Comparison of ENCODE assay signal across 17 cellular contexts in the genomic region with DNA sequence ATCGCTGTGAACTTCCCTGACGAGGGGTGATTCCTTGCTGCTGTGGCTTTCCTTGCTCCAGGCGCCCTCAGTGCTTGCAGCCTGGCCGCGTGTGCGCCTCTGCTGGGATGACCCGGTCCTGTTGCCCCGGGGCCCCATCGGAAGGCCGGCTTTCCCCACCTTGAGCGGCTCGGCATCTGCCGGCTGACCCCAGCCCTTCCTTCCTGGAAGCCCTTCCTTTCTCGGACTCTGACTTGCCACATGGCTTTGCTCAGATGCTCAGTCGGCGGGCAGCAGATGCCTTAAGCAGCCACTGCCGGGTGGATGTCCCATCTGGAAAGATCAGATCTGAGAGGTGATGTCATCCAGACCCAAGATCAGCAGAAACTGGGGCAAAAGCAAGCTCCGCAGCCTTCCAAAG.
DNase-seq lines count a peak whose midpoint lies in the region; ATAC-seq, FAIRE-seq and TF ChIP-seq lines count a peak whose summit lies in the region.
"Had no signal": no experiment of that assay in that cellular context is flagged by ENCODE, and none has a peak within 500 bp of the region (broad histone marks: within the 10 kb centered on the region; RNA-seq: fewer than 3 reads in every experiment).

No MANE protein-coding gene starts in this region.

- H3K9me3 ChIP-seq in MM.1S (replicated peaks; ENCODE audit: insufficient read depth, low read length): no peaks in the 10 kb centered on the region
- H3K9me3 ChIP-seq in small intestine (ENCODE audit: control insufficient read depth, low read depth): no peaks in the 10 kb centered on the region
- H3K9me3 ChIP-seq: BLaER1 treated with 17β-estradiol and CSF1 and Interleukin-3, amounts not matched to agents 10 nM and 100 nM; Peyer's patch; tibial artery had no signal

- no peaks in the 10 kb centered on the region for H3K79me2 ChIP-seq in MM.1S (ENCODE audit: low read length)

- H3K36me3 ChIP-seq in MM.1S (replicated peaks; ENCODE audit: insufficient read depth, low read length) (no peaks in the 10 kb centered on the region), small intestine (ENCODE audit: control insufficient read depth in 2 of 2, insufficient read depth in 2 of 2, low read length in 2 of 2) (no peaks in the 10 kb centered on the region)
- H3K36me3 ChIP-seq: BLaER1 treated with 17β-estradiol and CSF1 and Interleukin-3, amounts not matched to agents 10 nM and 100 nM; Peyer's patch; tibial artery had no signal

- no peaks in the 10 kb centered on the region for H3K9me2 ChIP-seq in MM.1S (replicated peaks; ENCODE audit: insufficient read depth, low read length)

- H3K4me1 ChIP-seq in MM.1S (ENCODE audit: low read length) (no peaks in the 10 kb centered on the region), small intestine (ENCODE audit: control insufficient read depth in 2 of 2, insufficient read depth in 1 of 2, low read depth in 1 of 2, low read length in 1 of 2) (no peaks in the 10 kb centered on the region)
- H3K4me1 ChIP-seq: Peyer's patch, tibial artery had no signal

- peaks cover 33% of the 10 kb centered on the region for H3K4me1 Mint-ChIP-seq in nephron progenitor cell

- TF ChIP-seq CTCF in fibroblast of mammary gland (conservative IDR thresholded peaks at IDR 0.05; ENCODE audit: control insufficient read depth, insufficient read depth, low read depth, low read length) (no peak), nephron progenitor cell (IDR thresholded peaks at IDR 0.05) (no peak), MM.1S (IDR thresholded peaks at IDR 0.05; ENCODE audit: low read length) (no peak)

- H3K9me3 Mint-ChIP-seq in nephron progenitor cell: peaks cover 4% of the 10 kb centered on the region

- no peak overlapping the region for H3K4me2 ChIP-seq in MM.1S (ENCODE audit: low read depth, low read length)

- H3F3A ChIP-seq in MM.1S (ENCODE audit: insufficient read depth, low read length): no peaks in the 10 kb centered on the region

- no peak overlapping the region for H3K27ac Mint-ChIP-seq in nephron progenitor cell

- ATAC-seq in HG03460 (IDR thresholded peaks at IDR 0.05; ENCODE audit: unreplicated experiment) (no peak), GM18511 (IDR thresholded peaks at IDR 0.05; ENCODE audit: unreplicated experiment) (no peak)

- 25 to 45% (median 38%) methylated on average over 18 of the region's 18 CpGs for WGBS in small intestine, 3 donors

- no peak overlapping the region for H3K9ac ChIP-seq in MM.1S (ENCODE audit: low read length)
- H3K9ac ChIP-seq: BLaER1 treated with 17β-estradiol and CSF1 and Interleukin-3, amounts not matched to agents 10 nM and 100 nM had no signal

- H3K27me3 Mint-ChIP-seq in nephron progenitor cell (ENCODE audit: low read depth, poor library complexity): peaks cover 7% of the 10 kb centered on the region

- FAIRE-seq in small intestine (lab: Jason Lieb, UNC): no peak
- FAIRE-seq: keratinocyte had no signal

- no peak overlapping the region for H2AFZ ChIP-seq in MM.1S (ENCODE audit: low read length)

- no peaks in the 10 kb centered on the region for H3K36me3 Mint-ChIP-seq in nephron progenitor cell (ENCODE audit: low read depth)

- H3K4me3 ChIP-seq in fibroblast of mammary gland (ENCODE audit: control insufficient read depth, low read depth, low read length) (no peak overlapping the region), MM.1S (ENCODE audit: low read length) (no peak overlapping the region), small intestine (ENCODE audit: low read depth in 1 of 2, low read length in 2 of 2) (no peak overlapping the region)
- H3K4me3 ChIP-seq: BLaER1 treated with 17β-estradiol and CSF1 and Interleukin-3, amounts not matched to agents 10 nM and 100 nM; coronary artery; Peyer's patch; tibial artery had no signal

- H3K27ac ChIP-seq in MM.1S (ENCODE audit: low read length) (no peak overlapping the region), small intestine (ENCODE audit: low read depth in 1 of 2, low read length in 1 of 2) (no peak overlapping the region)
- H3K27ac ChIP-seq: BLaER1 treated with 17β-estradiol and CSF1 and Interleukin-3, amounts not matched to agents 10 nM and 100 nM; coronary artery; Peyer's patch; tibial artery had no signal

- DNase-seq in EH (ENCODE audit: low read depth): peak; percentile 82
- peak; percentile 83 for DNase-seq in fibroblast of mammary gland (ENCODE audit: low read depth)
- peak; percentile 23 for DNase-seq in nephron progenitor cell
- no peak for DNase-seq in MM.1S
- no peak for DNase-seq in small intestine
- DNase-seq: activated CD4-positive, alpha-beta T cell treated with anti-CD3 and anti-CD28 coated beads for 4 hours; NCI-H1436 treated with DMSO at 0.1 percent for 48 hours; NCI-H510A treated with DMSO at 0.1 percent for 48 hours; T-helper 1 cell; tibial artery had no signal

- no peaks in the 10 kb centered on the region for H4K20me1 ChIP-seq in MM.1S (ENCODE audit: insufficient read depth, low read length)

- H3K4me3 Mint-ChIP-seq in nephron progenitor cell: no peak overlapping the region

- H3K27me3 ChIP-seq in MM.1S (replicated peaks; ENCODE audit: insufficient read depth, low read length) (peaks cover 19% of the 10 kb centered on the region; the same call in 1 of the 2 replicates), small intestine (ENCODE audit: control insufficient read depth in 2 of 2, insufficient read depth in 2 of 2, low read length in 2 of 2) (peaks cover 0 to 10% of the 10 kb centered on the region in 2 donors)
- H3K27me3 ChIP-seq: Peyer's patch had no signal

TF ChIP-seq in PFSK-1, 5 proteins besides CTCF, POLR2A, EP300 and RAD21:
- no peak for TF ChIP-seq TAF1 (IDR thresholded peaks at IDR 0.05; ENCODE audit: borderline replicate concordance, insufficient read depth, low read length)
- peak; percentile 82 for TF ChIP-seq FOXP2 (optimal IDR thresholded peaks at IDR 0.05; ENCODE audit: borderline replicate concordance, extremely low read depth, extremely low read length, insufficient read depth)

Comparison
In these comparisons a context has a peak if more than half of its experiments do, and no peak if none do; other contexts are left out.
1. DNase-seq: peak in EH (single experiment), fibroblast of mammary gland (single experiment) and nephron progenitor cell (single experiment); none in MM.1S (single experiment) and small intestine (single experiment).